In the genomic region with DNA sequence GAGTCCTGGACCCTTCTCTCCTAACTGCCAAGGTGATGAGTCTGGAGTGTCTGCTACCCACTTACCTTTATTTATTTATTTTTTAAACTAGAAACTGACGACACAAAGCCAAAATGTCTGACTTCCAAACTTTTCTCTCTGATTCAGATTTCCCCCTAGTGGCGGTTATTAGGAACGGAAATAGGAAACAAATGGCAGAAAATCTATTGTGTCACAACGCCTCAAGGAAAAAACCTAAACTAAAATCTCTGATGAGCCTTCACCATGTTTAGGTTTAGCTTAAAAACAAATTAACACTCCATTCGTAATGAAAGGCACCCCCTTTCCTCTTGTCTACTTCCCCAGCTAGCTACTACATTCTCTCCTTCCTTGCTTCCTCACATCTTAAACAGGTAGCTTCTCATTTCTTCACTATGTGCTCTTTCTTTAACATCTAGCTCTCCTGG, we compare ENCODE assay signal across 8 cellular contexts.
DNase-seq lines count a peak whose midpoint lies in the region; ATAC-seq, FAIRE-seq and TF ChIP-seq lines count a peak whose summit lies in the region.

No MANE protein-coding gene starts in this region.

- H3K27me3 Mint-ChIP-seq in CD4-positive, CD25-positive, alpha-beta regulatory T cell: no peaks in the 10 kb centered on the region
- no peaks in the 10 kb centered on the region for H3K27me3 Mint-ChIP-seq in activated T-cell treated with anti-CD3 and anti-CD28 coated beads, Interleukin-2, amount 50 U/mL, for 24 hours

- FAIRE-seq in pancreas (lab: Jason Lieb, UNC): no peak

- H3K27me3 ChIP-seq in CD4-positive, CD25-positive, alpha-beta regulatory T cell (ENCODE audit: control insufficient read depth, insufficient read depth, low read length): no peaks in the 10 kb centered on the region
- no peaks in the 10 kb centered on the region for H3K27me3 ChIP-seq in pancreas

- no peak overlapping the region for H3K27ac ChIP-seq in CD4-positive, CD25-positive, alpha-beta regulatory T cell (ENCODE audit: insufficient read depth, low read length, poor library complexity, severe bottlenecking)
- H3K27ac ChIP-seq in pancreas: no peak overlapping the region

- H3K4me3 ChIP-seq in CD4-positive, CD25-positive, alpha-beta regulatory T cell (ENCODE audit: low read depth, low read length): no peak overlapping the region
- H3K4me3 ChIP-seq in HFF-Myc (replicated peaks; ENCODE audit: low read depth, low read length) (no peak overlapping the region), pancreas (no peak overlapping the region)

- H3K9me3 ChIP-seq in CD4-positive, CD25-positive, alpha-beta regulatory T cell (ENCODE audit: control insufficient read depth in 2 of 2, low read length in 2 of 2): no peaks in the 10 kb centered on the region
- no peaks in the 10 kb centered on the region for H3K9me3 ChIP-seq in pancreas

- peaks cover 5 to 16% (median 9%) of the 10 kb centered on the region in 4 donors for H3K4me1 Mint-ChIP-seq in CD4-positive, CD25-positive, alpha-beta regulatory T cell
- peaks cover 13% of the 10 kb centered on the region for H3K4me1 Mint-ChIP-seq in activated T-cell treated with anti-CD3 and anti-CD28 coated beads, Interleukin-2, amount 50 U/mL, for 24 hours (ENCODE audit: low read depth)

- no peak for ATAC-seq in CD4-positive, CD25-positive, alpha-beta regulatory T cell (ENCODE audit: low read depth in 2 of 2)
- peak; percentile 53 to 70 (median 67) for ATAC-seq in pancreas
- ATAC-seq in HG03378 (IDR thresholded peaks at IDR 0.05; ENCODE audit: unreplicated experiment): no peak

- peaks cover 28% of the 10 kb centered on the region for H3K36me3 Mint-ChIP-seq in CD4-positive, CD25-positive, alpha-beta regulatory T cell
- H3K36me3 Mint-ChIP-seq in activated T-cell treated with anti-CD3 and anti-CD28 coated beads, Interleukin-2, amount 50 U/mL, for 24 hours (ENCODE audit: low read depth): peaks cover 57% of the 10 kb centered on the region

- H3K27ac Mint-ChIP-seq in CD4-positive, CD25-positive, alpha-beta regulatory T cell: peak overlapping the region in 2 of 3 donors; percentile 3 to 11
- no peak overlapping the region for H3K27ac Mint-ChIP-seq in activated T-cell treated with anti-CD3 and anti-CD28 coated beads, Interleukin-2, amount 50 U/mL, for 24 hours

- peak in 2 of 3 donors; percentile 28 to 39 for DNase-seq in CD4-positive, CD25-positive, alpha-beta regulatory T cell
- DNase-seq in HFF-Myc (ENCODE audit: extremely low read depth, low read depth) (no peak), RKO (ENCODE audit: low spot score) (peak; percentile 54), erythroblast (lab: John Stamatoyannopoulos, UW) (peak; percentile 40 to 52), pancreas (no peak)
- no peak for DNase-seq in activated T-cell treated with anti-CD3 and anti-CD28 coated beads, Interleukin-2, amount 50 U/mL, for 24 hours
- DNase-seq in activated naive CD4-positive, alpha-beta T cell treated with Interleukin-2 at 50 U/mL for 16 hours: no peak

- 4 to 5% methylated on average over 5 of the region's 5 CpGs for WGBS in pancreas, 2 donors

- intact Hi-C loops in pancreas (cut with DNase I): no loop called here

- no peaks in the 10 kb centered on the region for H3K4me1 ChIP-seq in CD4-positive, CD25-positive, alpha-beta regulatory T cell (ENCODE audit: control insufficient read depth, insufficient read depth, low read length, poor library complexity, severe bottlenecking)
- H3K4me1 ChIP-seq in pancreas: no peaks in the 10 kb centered on the region

- no peak for TF ChIP-seq POLR2A in erythroblast (IDR thresholded peaks at IDR 0.05; ENCODE audit: low read length)

- H3K4me3 Mint-ChIP-seq in CD4-positive, CD25-positive, alpha-beta regulatory T cell: no peak overlapping the region
- H3K4me3 Mint-ChIP-seq in activated T-cell treated with anti-CD3 and anti-CD28 coated beads, Interleukin-2, amount 50 U/mL, for 24 hours: no peak overlapping the region

- no peaks in the 10 kb centered on the region for H3K9me3 Mint-ChIP-seq in CD4-positive, CD25-positive, alpha-beta regulatory T cell
- no peaks in the 10 kb centered on the region for H3K9me3 Mint-ChIP-seq in activated T-cell treated with anti-CD3 and anti-CD28 coated beads, Interleukin-2, amount 50 U/mL, for 24 hours

- TF ChIP-seq CTCF in HFF-Myc (IDR thresholded peaks at IDR 0.05; ENCODE audit: low read depth, low read length, missing control alignments): peak; percentile 70
- TF ChIP-seq CTCF in pancreas (IDR thresholded peaks at IDR 0.05): peak; percentile 33 to 73 (median 66)

- peaks cover 24% of the 10 kb centered on the region for H3K36me3 ChIP-seq in CD4-positive, CD25-positive, alpha-beta regulatory T cell (ENCODE audit: control insufficient read depth, insufficient read depth, low read length)
- H3K36me3 ChIP-seq in pancreas: peaks cover 0 to 4% (median 0%) of the 10 kb centered on the region in 3 donors

Comparison
In these comparisons a context has a peak if more than half of its experiments do, and no peak if none do; other contexts are left out.
1. ATAC-seq: peak in pancreas (4 of 4); none in CD4-positive, CD25-positive, alpha-beta regulatory T cell (0 of 2) and HG03378 (single experiment).
2. DNase-seq: peak in CD4-positive, CD25-positive, alpha-beta regulatory T cell (2 of 3), RKO (single experiment) and erythroblast (2 of 2); none in HFF-Myc (single experiment), pancreas (0 of 6), activated T-cell treated with anti-CD3 and anti-CD28 coated beads, Interleukin-2, amount 50 U/mL, for 24 hours (single experiment) and activated naive CD4-positive, alpha-beta T cell treated with Interleukin-2 at 50 U/mL for 16 hours (single experiment).